10 cellular contexts compared by ENCODE assay signal in genomic region chr16:89409161-89409711, GRCh38.
DNase-seq lines count a peak whose midpoint lies in the region; ATAC-seq, FAIRE-seq and TF ChIP-seq lines count a peak whose summit lies in the region.
"Had no signal": no experiment of that assay in that cellular context is flagged by ENCODE, and none has a peak within 500 bp of the region (broad histone marks: within the 10 kb centered on the region; RNA-seq: fewer than 3 reads in every experiment).

No MANE protein-coding gene starts in this region.

- DNase-seq in CD1c-positive myeloid dendritic cell (ENCODE audit: extremely low spot score) (peak; percentile 17), pancreas (no peak), H54 (ENCODE audit: insufficient read length, low spot score) (no peak), GM12892 (ENCODE audit: insufficient read length) (no peak), D341Med (ENCODE audit: low spot score) (no peak)
- DNase-seq: NCI-H187 had no signal

- peaks cover 3% of the 10 kb centered on the region for H3K36me3 Mint-ChIP-seq in brain

- H3K27me3 Mint-ChIP-seq in brain, result no peaks in the 10 kb centered on the region

- no peaks in the 10 kb centered on the region for H3K27me3 ChIP-seq in pancreas

- H3K9me3 ChIP-seq in pancreas, result no peaks in the 10 kb centered on the region

- peaks cover 83% of the 10 kb centered on the region for H3K4me1 Mint-ChIP-seq in brain

- no peak overlapping the region for H3K4me3 Mint-ChIP-seq in brain

- FAIRE-seq in pancreas (lab: Jason Lieb, UNC) (no peak), H54 (lab: Jason Lieb, UNC) (no peak), GM12892 (lab: Jason Lieb, UNC) (no peak)
- FAIRE-seq: G401.6 had no signal

- intact Hi-C loops in pancreas (cut with DNase I), result loop anchor here in 1 of 3 donors (10.0 kb wide), 1 partner anchor 56 kb away; no protein-coding TSS in a partner anchor

- peak overlapping the region in 4 of 5 experiments; percentile 58 to 83 (median 70) for H3K27ac Mint-ChIP-seq in brain

- TF ChIP-seq POLR2A in H54 (IDR thresholded peaks at IDR 0.05; ENCODE audit: low read depth, low read length) (no peak), GM12892 (IDR thresholded peaks at IDR 0.05; ENCODE audit: low read depth, low read length) (no peak)

- H3K27ac ChIP-seq in VCaP (peak overlapping the region; percentile 50; the same call in 1 of the 2 replicates), pancreas (peak overlapping the region in 3 of 4 donors; percentile 18 to 75 (median 23))

- H3K4me1 ChIP-seq in pancreas, result peaks cover 55 to 88% (median 76%) of the 10 kb centered on the region in 3 donors

- ATAC-seq in pancreas (no peak), HG03571 (IDR thresholded peaks at IDR 0.05; ENCODE audit: unreplicated experiment) (no peak)

- no peak overlapping the region for H3K4me3 ChIP-seq in pancreas

- H3K36me3 ChIP-seq in pancreas, result no peaks in the 10 kb centered on the region

- TF ChIP-seq CTCF in VCaP (conservative IDR thresholded peaks at IDR 0.05) (no peak), brain (conservative IDR thresholded peaks at IDR 0.05) (no peak), pancreas (IDR thresholded peaks at IDR 0.05) (no peak)

- no peaks in the 10 kb centered on the region for H3K9me3 Mint-ChIP-seq in brain

- WGBS in pancreas, 2 donors, result 63 to 67% methylated on average over 13 of the region's 13 CpGs
